In the genomic region with DNA sequence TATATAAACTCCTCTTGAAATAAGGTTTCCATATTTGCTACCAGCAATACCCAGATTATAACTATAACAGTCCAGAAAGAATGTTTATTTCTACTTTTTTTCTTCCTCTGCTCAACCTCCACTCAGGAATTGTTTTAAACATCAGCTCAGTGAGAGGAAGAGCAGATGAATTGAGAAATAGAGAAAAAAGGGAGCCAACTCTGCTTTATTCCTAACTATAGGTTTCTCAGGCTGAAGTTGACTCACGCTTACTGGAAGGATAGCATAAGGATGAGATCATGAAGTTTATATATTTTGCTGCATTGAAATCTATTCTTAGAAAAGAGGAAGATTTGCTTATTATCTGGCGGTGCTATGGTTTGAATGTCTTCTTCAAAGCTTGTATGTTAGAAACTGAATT, we compare ENCODE assay signal across 24 cellular contexts.
DNase-seq lines count a peak whose midpoint lies in the region; ATAC-seq, FAIRE-seq and TF ChIP-seq lines count a peak whose summit lies in the region.
"Had no signal": no experiment of that assay in that cellular context is flagged by ENCODE, and none has a peak within 500 bp of the region (broad histone marks: within the 10 kb centered on the region; RNA-seq: fewer than 3 reads in every experiment).

No MANE protein-coding gene starts in this region.

- no peaks in the 10 kb centered on the region for H3K9me3 ChIP-seq in SK-N-SH

- peak overlapping the region; percentile 22 for H3K4me2 ChIP-seq in SK-N-SH

- no peak for TF ChIP-seq RAD21 in SK-N-SH (IDR thresholded peaks at IDR 0.05; ENCODE audit: low read length)

- ATAC-seq in SK-N-SH treated with all-trans-retinoic acid at 6 μM for 48 hours = no peak
- no peak for ATAC-seq in HG03520 (IDR thresholded peaks at IDR 0.05; ENCODE audit: unreplicated experiment)
- ATAC-seq in GM21526 (IDR thresholded peaks at IDR 0.05; ENCODE audit: low FRiP score, unreplicated experiment) = no peak
- ATAC-seq: activated CD4-positive, CD25-positive, alpha-beta regulatory T cell treated with anti-CD3 and anti-CD28 coated beads, Interleukin-2, amount 50 U/mL, for 24 hours; GM12878; HCT116 had no signal

- DNase-seq in SK-N-SH (no peak), bronchial epithelial cell (ENCODE audit: low read depth) (peak; percentile 8), glomerular visceral epithelial cell (ENCODE audit: extremely low spot score) (peak; percentile 13), superior temporal gyrus (ENCODE audit: extremely low spot score) (peak; percentile 55)
- DNase-seq in activated CD8-positive, alpha-beta memory T cell treated with anti-CD3 and anti-CD28 coated beads, Interleukin-2, amount 50 U/mL, for 48 hours = no peak
- DNase-seq: DMS 273 treated with DMSO at 0.1 percent for 48 hours; GF-D8; KBM-7; mammary epithelial cell; naive B cell; NCI-H1694; NCI-H2227 treated with DMSO at 0.1 percent for 48 hours; NK-92 treated with Interleukin-12 subunit alpha and Interleukin-12 subunit beta, amount 100 ng/mL, for 24 hours; stimulated activated CD4-positive, alpha-beta T cell treated with anti-CD3 and anti-CD28 coated beads, Interleukin-2, amount 100 ng/mL, for 48 hours; stomach; T1000 had no signal

- no peak overlapping the region for H3K4me3 ChIP-seq in SK-N-SH (ENCODE audit: low read depth in 2 of 2, low read length in 1 of 2)
- H3K4me3 ChIP-seq in bronchial epithelial cell (ENCODE audit: low read depth, low read length) = no peak overlapping the region
- H3K4me3 ChIP-seq: GM12878, stomach had no signal

- TF ChIP-seq EP300 in SK-N-SH (IDR thresholded peaks at IDR 0.05; ENCODE audit: borderline replicate concordance in 1 of 2, low read depth in 1 of 2, low read length in 1 of 2) = no peak

- no peak overlapping the region for H3K9ac ChIP-seq in SK-N-SH
- H3K9ac ChIP-seq: parathyroid adenoma had no signal

- CTCF ChIA-PET in SK-N-SH (lab: Yijun Ruan, JAX) = no interaction called here

- peak overlapping the region; percentile 77; the same call in 1 of the 2 replicates for H2AFZ ChIP-seq in SK-N-SH (ENCODE audit: low read depth)
- H2AFZ ChIP-seq: parathyroid adenoma had no signal

- no peaks in the 10 kb centered on the region for H4K20me1 ChIP-seq in SK-N-SH (ENCODE audit: insufficient read depth)

- peak overlapping the region in 1 of 2 experiments; percentile 47; a peak in 2 of 4 replicates for H3K27ac ChIP-seq in SK-N-SH (ENCODE audit: low read depth in 2 of 2, low read length in 1 of 2)
- H3K27ac ChIP-seq: 22Rv1, parathyroid adenoma, stomach had no signal

- FAIRE-seq in bronchial epithelial cell (lab: Jason Lieb, UNC) = no peak
- FAIRE-seq: GM12878 had no signal

- POLR2A ChIA-PET in SK-N-SH (lab: Yijun Ruan, JAX) = no interaction called here

- 18% methylated on average over 2 of the region's 2 CpGs for WGBS in SK-N-SH (ENCODE audit: low lambda C conversion rate)

- H3K27me3 ChIP-seq in SK-N-SH (ENCODE audit: insufficient read depth) (no peaks in the 10 kb centered on the region), bronchial epithelial cell (ENCODE audit: control insufficient read depth, insufficient read depth, low read length) (no peaks in the 10 kb centered on the region)
- H3K27me3 ChIP-seq: stomach had no signal

- H3K36me3 ChIP-seq in SK-N-SH (replicated peaks in 1 of 2; ENCODE audit: control insufficient read depth in 1 of 2, insufficient read depth in 2 of 2, low read length in 1 of 2) (no peaks in the 10 kb centered on the region), bronchial epithelial cell (ENCODE audit: control insufficient read depth, insufficient read depth, low read length) (no peaks in the 10 kb centered on the region)
- H3K36me3 ChIP-seq: stomach had no signal

- H3K4me1 ChIP-seq in SK-N-SH (ENCODE audit: control insufficient read depth in 1 of 2, insufficient read depth in 2 of 2, low read depth in 1 of 2, low read length in 1 of 2) = no peaks in the 10 kb centered on the region; a peak in 1 of 4 replicates
- H3K4me1 ChIP-seq: parathyroid adenoma, stomach had no signal

- H3F3A ChIP-seq in SK-N-SH (replicated peaks; ENCODE audit: insufficient read depth) = no peaks in the 10 kb centered on the region

- H3K9me2 ChIP-seq in SK-N-SH = no peaks in the 10 kb centered on the region

- H3K79me2 ChIP-seq in SK-N-SH (ENCODE audit: insufficient read depth) = no peaks in the 10 kb centered on the region
- H3K79me2 ChIP-seq: parathyroid adenoma had no signal

- TF ChIP-seq CTCF in SK-N-SH (IDR thresholded peaks at IDR 0.05) (no peak), bronchial epithelial cell (IDR thresholded peaks at IDR 0.05; ENCODE audit: insufficient read depth, low read length, severe bottlenecking) (no peak)

TF ChIP-seq in SK-N-SH, 30 proteins besides CTCF, POLR2A, EP300 and RAD21:
- TF ChIP-seq YY1 (IDR thresholded peaks at IDR 0.05; ENCODE audit: low read depth) (no peak), MEF2A (IDR thresholded peaks at IDR 0.05; ENCODE audit: borderline replicate concordance, low read depth) (peak; percentile 21; the same call in 1 of the 2 replicates), FOSL2 (IDR thresholded peaks at IDR 0.05; ENCODE audit: borderline replicate concordance, low read depth) (peak; percentile 17; the same call in 1 of the 2 replicates)

TF ChIP-seq in SK-N-SH treated with all-trans-retinoic acid at 6 μM for 48 hours, 23 proteins besides CTCF, POLR2A, EP300 and RAD21 (continues in another document):
- TF ChIP-seq ZNF70 (CRISPR knock-in tag; IDR thresholded peaks at IDR 0.05) (no peak), SNAI2 (CRISPR knock-in tag; IDR thresholded peaks at IDR 0.05) (no peak), OSR1 (CRISPR knock-in tag; IDR thresholded peaks at IDR 0.05) (no peak), ESRRG (CRISPR knock-in tag; IDR thresholded peaks at IDR 0.05) (no peak), PPARA (CRISPR knock-in tag; IDR thresholded peaks at IDR 0.05; ENCODE audit: borderline replicate concordance) (no peak), ISL1 (CRISPR knock-in tag; IDR thresholded peaks at IDR 0.05) (no peak), RARB (CRISPR knock-in tag; IDR thresholded peaks at IDR 0.05) (no peak), ZNF565 (CRISPR knock-in tag; conservative IDR thresholded peaks at IDR 0.05; ENCODE audit: low read depth) (no peak), ZNF8 (CRISPR knock-in tag; IDR thresholded peaks at IDR 0.05) (no peak), BACH2 (CRISPR knock-in tag; IDR thresholded peaks at IDR 0.05; ENCODE audit: borderline replicate concordance) (no peak), TOX (CRISPR knock-in tag; IDR thresholded peaks at IDR 0.05; ENCODE audit: borderline replicate concordance) (no peak), TCF4 (CRISPR knock-in tag; IDR thresholded peaks at IDR 0.05; ENCODE audit: borderline replicate concordance) (no peak), ZFP3 (CRISPR knock-in tag; IDR thresholded peaks at IDR 0.05) (no peak), CSDC2 (CRISPR knock-in tag; IDR thresholded peaks at IDR 0.05) (no peak)
- TF ChIP-seq, protein P1, sequence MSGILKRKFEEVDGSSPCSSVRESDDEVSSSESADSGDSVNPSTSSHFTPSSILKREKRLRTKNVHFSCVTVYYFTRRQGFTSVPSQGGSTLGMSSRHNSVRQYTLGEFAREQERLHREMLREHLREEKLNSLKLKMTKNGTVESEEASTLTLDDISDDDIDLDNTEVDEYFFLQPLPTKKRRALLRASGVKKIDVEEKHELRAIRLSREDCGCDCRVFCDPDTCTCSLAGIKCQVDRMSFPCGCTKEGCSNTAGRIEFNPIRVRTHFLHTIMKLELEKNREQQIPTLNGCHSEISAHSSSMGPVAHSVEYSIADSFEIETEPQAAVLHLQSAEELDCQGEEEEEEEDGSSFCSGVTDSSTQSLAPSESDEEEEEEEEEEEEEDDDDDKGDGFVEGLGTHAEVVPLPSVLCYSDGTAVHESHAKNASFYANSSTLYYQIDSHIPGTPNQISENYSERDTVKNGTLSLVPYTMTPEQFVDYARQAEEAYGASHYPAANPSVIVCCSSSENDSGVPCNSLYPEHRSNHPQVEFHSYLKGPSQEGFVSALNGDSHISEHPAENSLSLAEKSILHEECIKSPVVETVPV (CRISPR knock-in tag; IDR thresholded peaks at IDR 0.05) = no peak
- TF ChIP-seq, protein P2, sequence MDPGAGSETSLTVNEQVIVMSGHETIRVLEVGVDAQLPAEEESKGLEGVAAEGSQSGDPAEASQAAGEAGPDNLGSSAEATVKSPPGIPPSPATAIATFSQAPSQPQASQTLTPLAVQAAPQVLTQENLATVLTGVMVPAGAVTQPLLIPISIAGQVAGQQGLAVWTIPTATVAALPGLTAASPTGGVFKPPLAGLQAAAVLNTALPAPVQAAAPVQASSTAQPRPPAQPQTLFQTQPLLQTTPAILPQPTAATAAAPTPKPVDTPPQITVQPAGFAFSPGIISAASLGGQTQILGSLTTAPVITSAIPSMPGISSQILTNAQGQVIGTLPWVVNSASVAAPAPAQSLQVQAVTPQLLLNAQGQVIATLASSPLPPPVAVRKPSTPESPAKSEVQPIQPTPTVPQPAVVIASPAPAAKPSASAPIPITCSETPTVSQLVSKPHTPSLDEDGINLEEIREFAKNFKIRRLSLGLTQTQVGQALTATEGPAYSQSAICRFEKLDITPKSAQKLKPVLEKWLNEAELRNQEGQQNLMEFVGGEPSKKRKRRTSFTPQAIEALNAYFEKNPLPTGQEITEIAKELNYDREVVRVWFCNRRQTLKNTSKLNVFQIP (CRISPR knock-in tag; IDR thresholded peaks at IDR 0.05; ENCODE audit: borderline replicate concordance, low read depth) = no peak
- TF ChIP-seq, protein P3, sequence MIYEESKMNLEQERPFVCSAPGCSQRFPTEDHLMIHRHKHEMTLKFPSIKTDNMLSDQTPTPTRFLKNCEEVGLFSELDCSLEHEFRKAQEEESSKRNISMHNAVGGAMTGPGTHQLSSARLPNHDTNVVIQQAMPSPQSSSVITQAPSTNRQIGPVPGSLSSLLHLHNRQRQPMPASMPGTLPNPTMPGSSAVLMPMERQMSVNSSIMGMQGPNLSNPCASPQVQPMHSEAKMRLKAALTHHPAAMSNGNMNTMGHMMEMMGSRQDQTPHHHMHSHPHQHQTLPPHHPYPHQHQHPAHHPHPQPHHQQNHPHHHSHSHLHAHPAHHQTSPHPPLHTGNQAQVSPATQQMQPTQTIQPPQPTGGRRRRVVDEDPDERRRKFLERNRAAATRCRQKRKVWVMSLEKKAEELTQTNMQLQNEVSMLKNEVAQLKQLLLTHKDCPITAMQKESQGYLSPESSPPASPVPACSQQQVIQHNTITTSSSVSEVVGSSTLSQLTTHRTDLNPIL (CRISPR knock-in tag; IDR thresholded peaks at IDR 0.05; ENCODE audit: low read depth) = no peak

Comparison
In these comparisons a context has a peak if more than half of its experiments do, and no peak if none do; other contexts are left out.
1. DNase-seq: peak in bronchial epithelial cell (single experiment), glomerular visceral epithelial cell (single experiment) and superior temporal gyrus (single experiment); none in SK-N-SH (single experiment) and activated CD8-positive, alpha-beta memory T cell treated with anti-CD3 and anti-CD28 coated beads, Interleukin-2, amount 50 U/mL, for 48 hours (single experiment).